In genomic region chr22:22810018-22810427, GRCh38 we compare ENCODE assay signal across 8 cellular contexts.
A peak's percentile ranks its signal among the peaks of the same experiment; 100 is the strongest.
DNase-seq lines count a peak whose midpoint lies in the region; ATAC-seq and TF ChIP-seq lines count a peak whose summit lies in the region.

No MANE protein-coding gene starts in this region.

- TF ChIP-seq CTCF in A673 (conservative IDR thresholded peaks at IDR 0.05; ENCODE audit: low read depth, low read length) (peak; percentile 68), HEK293 (tag by site-specific recombination; IDR thresholded peaks at IDR 0.05) (0 out of 2 replicates have a peak, but pooled peaks have one; percentile 19), dorsolateral prefrontal cortex (IDR thresholded peaks at IDR 0.05 in 54 of 56, conservative IDR thresholded peaks at IDR 0.05 in 2 of 56; ENCODE audit: low read depth in 1 of 56, partially characterized antibody in 56 of 56) (peak in 51 of 56 donors; percentile 35 to 88 (median 62)), natural killer cell (IDR thresholded peaks at IDR 0.05) (no peak), testis (IDR thresholded peaks at IDR 0.05) (peak in 2 of 3 experiments; percentile 45 to 53)

- DNase-seq in A673 (ENCODE audit: low spot score): peak; percentile 30
- peak; percentile 65 to 79 for DNase-seq in activated CD4-positive, alpha-beta T cell treated with anti-CD3 and anti-CD28 coated beads for 4 hours
- DNase-seq in dorsolateral prefrontal cortex: peak in 4 of 10 donors; percentile 30 to 63 (median 48)
- DNase-seq in natural killer cell: no peak
- peak; percentile 54 for DNase-seq in testis
- no peak for DNase-seq in NOMO-1 treated with DMSO at 0.1 percent for 48 hours (lab: John Stamatoyannopoulos, UW; ENCODE audit: unreplicated experiment)

- H3K27me3 Mint-ChIP-seq in natural killer cell (ENCODE audit: low read depth in 2 of 2): no peaks in the 10 kb centered on the region

- peak overlapping the region; percentile 14 to 45 for H3K27ac Mint-ChIP-seq in natural killer cell

- H3K4me1 Mint-ChIP-seq in natural killer cell: peaks cover 40 to 50% of the 10 kb centered on the region in 2 donors

- no TSS peak for BruUV-seq in A673 (replicated peaks; lab: Mats Ljungman, UMichigan)

- H3K9me3 Mint-ChIP-seq in natural killer cell: no peaks in the 10 kb centered on the region

- CTCF ChIA-PET in A673 (lab: Charles Lee): interaction anchor here (0.8 to 1.3 kb wide), 3 partner anchors 9 to 147 kb away, joined by 3 to 4 read pairs (median 3); no protein-coding TSS in a partner anchor
- CTCF ChIA-PET in HEK293 (lab: Yijun Ruan, JAX): interaction anchor here (0.6 to 3.2 kb wide), 30 partner anchors 9 to 346 kb away, joined by 3 to 29 read pairs (median 5); no protein-coding TSS in a partner anchor

- H3K27me3 ChIP-seq in A673 (replicated peaks; ENCODE audit: insufficient read depth, low read depth, low read length, poor library complexity) (peaks cover 40% of the 10 kb centered on the region), dorsolateral prefrontal cortex (peaks cover 0 to 7% (median 0%) of the 10 kb centered on the region in 45 donors), testis (no peaks in the 10 kb centered on the region)

- no peaks in the 10 kb centered on the region for H3K36me3 Mint-ChIP-seq in natural killer cell

- H3K4me3 ChIP-seq in A673 (ENCODE audit: low read depth, low read length, poor library complexity, severe bottlenecking) (no peak overlapping the region), HEK293 (ENCODE audit: low read depth, low read length) (no peak overlapping the region), dorsolateral prefrontal cortex (no peak overlapping the region), testis (no peak overlapping the region)

- ATAC-seq in natural killer cell (peak in 1 of 3 donors; percentile 81), GM21423 (IDR thresholded peaks at IDR 0.05; ENCODE audit: unreplicated experiment) (no peak)

- TF ChIP-seq POLR2A in testis (IDR thresholded peaks at IDR 0.05): no peak

- H3K36me3 ChIP-seq in A673 (ENCODE audit: insufficient read depth, low read length, poor library complexity, severe bottlenecking) (no peaks in the 10 kb centered on the region), HEK293 (ENCODE audit: control insufficient read depth in 2 of 2, insufficient read depth in 1 of 2, low read length in 2 of 2) (no peaks in the 10 kb centered on the region), testis (ENCODE audit: low read depth, missing control alignments) (no peaks in the 10 kb centered on the region)

- WGBS in testis, 2 donors: 31 to 75% methylated on average over 2 to 5 of the region's 5 CpGs

- H3K27ac ChIP-seq in A673 (ENCODE audit: low read depth, low read length, poor library complexity, severe bottlenecking) (no peak overlapping the region), HEK293 (ENCODE audit: extremely low read depth, low read depth, low read length) (no peak overlapping the region), dorsolateral prefrontal cortex (no peak overlapping the region), testis (no peak overlapping the region)

- no peak overlapping the region for H3K4me3 Mint-ChIP-seq in natural killer cell

- H3K9me3 ChIP-seq in A673 (ENCODE audit: low read depth, low read length, poor library complexity, severe bottlenecking) (no peaks in the 10 kb centered on the region), HEK293 (ENCODE audit: control insufficient read depth, insufficient read depth, low read depth, low read length) (no peaks in the 10 kb centered on the region), testis (no peaks in the 10 kb centered on the region)

- intact Hi-C loops in A673 (cut with micrococcal nuclease; ENCODE audit: unreplicated experiment) (no loop called here), dorsolateral prefrontal cortex (cut with DNase I) (no loop called here), natural killer cell (cut with micrococcal nuclease) (no loop called here), testis (cut with DNase I; ENCODE audit: low total_unique reads) (no loop called here)

- POLR2A ChIA-PET in A673 (lab: Charles Lee; ENCODE audit: low non-redundant PET): no interaction called here
- POLR2A ChIA-PET in HEK293 (lab: Yijun Ruan, JAX): no interaction called here

- H3K4me1 ChIP-seq in A673 (ENCODE audit: insufficient read depth, low read length, poor library complexity, severe bottlenecking): no peaks in the 10 kb centered on the region
- H3K4me1 ChIP-seq in HEK293 (ENCODE audit: control insufficient read depth, insufficient read depth, low read length): no peaks in the 10 kb centered on the region
- no peaks in the 10 kb centered on the region for H3K4me1 ChIP-seq in testis

TF ChIP-seq in HEK293, 187 proteins besides CTCF, POLR2A, EP300 and RAD21:
- TF ChIP-seq ZNF274 (IDR thresholded peaks at IDR 0.05; ENCODE audit: low read length): no peak
- no peak for TF ChIP-seq ZNF274 (tag by site-specific recombination; IDR thresholded peaks at IDR 0.05; ENCODE audit: borderline replicate concordance)
- no peak for TF ChIP-seq ZNF18 (tag by site-specific recombination; IDR thresholded peaks at IDR 0.05)
- no peak for TF ChIP-seq ZXDB (tag by site-specific recombination; IDR thresholded peaks at IDR 0.05)
- peak; percentile 21; the same call in 1 of the 2 replicates for TF ChIP-seq ZNF654 (tag by site-specific recombination; IDR thresholded peaks at IDR 0.05; ENCODE audit: low read depth)
- no peak for TF ChIP-seq SP2 (tag by site-specific recombination; IDR thresholded peaks at IDR 0.05)
- no peak for TF ChIP-seq ZEB2 (tag by site-specific recombination; IDR thresholded peaks at IDR 0.05)
- TF ChIP-seq TRIM28 (IDR thresholded peaks at IDR 0.05; ENCODE audit: borderline replicate concordance, low read length): no peak
- TF ChIP-seq SCRT2 (tag by site-specific recombination; IDR thresholded peaks at IDR 0.05): peak; percentile 18; the same call in 1 of the 2 replicates
- no peak for TF ChIP-seq ZNF514 (tag by site-specific recombination; IDR thresholded peaks at IDR 0.05)
- no peak for TF ChIP-seq ZNF26 (tag by site-specific recombination; IDR thresholded peaks at IDR 0.05)
- no peak for TF ChIP-seq ZNF394 (tag by site-specific recombination; IDR thresholded peaks at IDR 0.05; ENCODE audit: borderline replicate concordance)
- TF ChIP-seq ZNF660 (tag by site-specific recombination; IDR thresholded peaks at IDR 0.05): no peak

Comparison
In these comparisons a context has a peak if more than half of its experiments do, and no peak if none do; other contexts are left out.
1. DNase-seq: peak in A673 (single experiment), activated CD4-positive, alpha-beta T cell treated with anti-CD3 and anti-CD28 coated beads for 4 hours (2 of 2) and testis (single experiment); none in natural killer cell (single experiment) and NOMO-1 treated with DMSO at 0.1 percent for 48 hours (single experiment).